Comparison of ENCODE assay signal across 12 cellular contexts in the genomic region with DNA sequence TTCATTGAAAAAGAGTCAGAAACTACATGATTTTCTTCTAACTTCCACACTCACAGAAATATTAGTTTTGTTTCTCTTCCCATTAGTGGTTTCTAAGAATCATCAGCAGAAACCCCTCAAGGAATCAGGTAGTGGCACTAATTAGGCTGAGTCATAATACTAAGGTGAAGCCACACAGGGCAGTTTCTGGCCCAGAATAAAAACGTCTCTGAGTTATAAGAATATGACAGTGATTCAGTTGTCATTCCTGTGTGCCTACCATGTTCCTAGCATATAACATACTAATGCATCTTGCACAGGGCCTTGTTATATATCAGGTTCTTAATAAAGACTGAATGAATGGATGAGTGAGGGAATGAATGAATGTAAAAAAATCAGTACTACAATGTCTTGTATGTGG.
A peak's percentile ranks its signal among the peaks of the same experiment; 100 is the strongest.
DNase-seq lines count a peak whose midpoint lies in the region; ATAC-seq and TF ChIP-seq lines count a peak whose summit lies in the region.
"Had no signal": no experiment of that assay in that cellular context is flagged by ENCODE, and none has a peak within 500 bp of the region (broad histone marks: within the 10 kb centered on the region; RNA-seq: fewer than 3 reads in every experiment).

No MANE protein-coding gene starts in this region.

- no peak for TF ChIP-seq CTCF in epithelial cell of esophagus (IDR thresholded peaks at IDR 0.05; ENCODE audit: insufficient read depth, low read depth, low read length, missing control alignments)

- peak; percentile 29 for DNase-seq in epithelial cell of esophagus (ENCODE audit: low read depth)
- DNase-seq in activated CD4-positive, CD25-positive, alpha-beta regulatory T cell treated with anti-CD3 and anti-CD28 coated beads, Interleukin-2, amount 50 U/mL, for 72 hours, result no peak
- no peak for DNase-seq in NCI-H226
- DNase-seq in NCI-H82 (lab: John Stamatoyannopoulos, UW), result no peak
- no peak for DNase-seq in middle frontal gyrus (ENCODE audit: extremely low spot score, low spot score)
- DNase-seq: Calu3, caudate nucleus, NCI-H1417, SJCRH30 had no signal

- H3K4me3 ChIP-seq in epithelial cell of esophagus (ENCODE audit: low read length), result no peak overlapping the region
- H3K4me3 ChIP-seq: SJCRH30 had no signal

- ATAC-seq in GM18868 (IDR thresholded peaks at IDR 0.05; ENCODE audit: unreplicated experiment) (peak; percentile 83), GM21526 (IDR thresholded peaks at IDR 0.05; ENCODE audit: low FRiP score, unreplicated experiment) (peak; percentile 40), HG03064 (IDR thresholded peaks at IDR 0.05; ENCODE audit: low read depth, unreplicated experiment) (peak; percentile 51)
